In genomic region chr1:91712981-91713841, GRCh38 we compare ENCODE assay signal across 8 cellular contexts.
A peak's percentile ranks its signal among the peaks of the same experiment; 100 is the strongest.
DNase-seq lines count a peak whose midpoint lies in the region; ATAC-seq and TF ChIP-seq lines count a peak whose summit lies in the region.

No MANE protein-coding gene starts in this region.

- H3K27ac ChIP-seq in esophagus (ENCODE audit: low read depth in 2 of 2, low read length in 1 of 2), result peak overlapping the region; percentile 70 to 74
- peak overlapping the region; percentile 72 for H3K27ac ChIP-seq in psoas muscle

- H3K36me3 ChIP-seq in esophagus (ENCODE audit: control insufficient read depth in 2 of 2, insufficient read depth in 2 of 2, low read length in 1 of 2), result peaks cover 0 to 4% of the 10 kb centered on the region in 2 donors
- H3K36me3 ChIP-seq in psoas muscle (ENCODE audit: insufficient read depth in 1 of 2, low read depth in 1 of 2), result peaks cover 2 to 42% of the 10 kb centered on the region in 2 donors

- in situ Hi-C loops in SK-MEL-5 (cut with HindIII; ENCODE audit: low pct_unique_long_range_greater_than_20kb, low sequenced_read_pairs), result no loop called here

- ATAC-seq in psoas muscle, result peak; percentile 72 to 88 (median 77)

- 45 to 49% methylated on average over 15 of the region's 15 CpGs for WGBS in esophagus, 2 donors
- WGBS in psoas muscle, 3 donors, result 23 to 30% (median 25%) methylated on average over 15 of the region's 15 CpGs

- TF ChIP-seq CTCF in GM12865 (IDR thresholded peaks at IDR 0.05; ENCODE audit: insufficient read depth, low read depth, low read length, missing control alignments), result no peak
- no peak for TF ChIP-seq CTCF in psoas muscle (IDR thresholded peaks at IDR 0.05)

- H3K27me3 ChIP-seq in esophagus (ENCODE audit: control insufficient read depth in 1 of 2, insufficient read depth in 2 of 2, low read length in 2 of 2) (no peaks in the 10 kb centered on the region), psoas muscle (ENCODE audit: insufficient read depth in 3 of 3, low read length in 2 of 3) (no peaks in the 10 kb centered on the region)

- H3K9me3 ChIP-seq in esophagus (ENCODE audit: control insufficient read depth in 2 of 2, insufficient read depth in 1 of 2, low read depth in 1 of 2, low read length in 1 of 2) (no peaks in the 10 kb centered on the region), psoas muscle (no peaks in the 10 kb centered on the region)

- H3K4me3 ChIP-seq in GM12865 (ENCODE audit: low read depth, low read length) (peak overlapping the region; percentile 13), esophagus (ENCODE audit: low read depth in 1 of 2, low read length in 2 of 2) (no peak overlapping the region), psoas muscle (peak overlapping the region; percentile 32)

- intact Hi-C loops in psoas muscle (cut with DNase I), result no loop called here

- H3K4me1 ChIP-seq in esophagus (ENCODE audit: control insufficient read depth in 2 of 2, insufficient read depth in 2 of 2, low read length in 1 of 2), result no peaks in the 10 kb centered on the region
- H3K4me1 ChIP-seq in psoas muscle, result peaks cover 17% of the 10 kb centered on the region

- DNase-seq in GM12865 (ENCODE audit: low read depth) (peak; percentile 68), HCEC 1CT (peak; percentile 27), SK-MEL-5 (ENCODE audit: low read depth, low spot score) (peak; percentile 14), psoas muscle (peak; percentile 43 to 77), NCI-H2081 treated with DMSO at 0.1 percent for 48 hours (lab: John Stamatoyannopoulos, UW) (no peak), NCI-H446 (lab: John Stamatoyannopoulos, UW) (no peak), NCI-H774 (lab: John Stamatoyannopoulos, UW) (no peak)

Comparison
In these comparisons a context has a peak if more than half of its experiments do, and no peak if none do; other contexts are left out.
1. DNase-seq: peak in GM12865 (single experiment), HCEC 1CT (single experiment), SK-MEL-5 (single experiment) and psoas muscle (2 of 2); none in NCI-H2081 treated with DMSO at 0.1 percent for 48 hours (single experiment), NCI-H446 (0 of 2) and NCI-H774 (single experiment).
2. H3K4me3 ChIP-seq: peak in GM12865 (single experiment) and psoas muscle (single experiment); none in esophagus (0 of 2).